18 cellular contexts compared by ENCODE assay signal in genomic region chr6:37512400-37512958, GRCh38. TPM values are rescaled to one million over a fixed set of nuclear protein-coding genes. Genes with fewer than 3 reads are reported as not detected.
DNase-seq lines count a peak whose midpoint lies in the region; ATAC-seq lines count a peak whose summit lies in the region.
"Had no signal": no experiment of that assay in that cellular context is flagged by ENCODE, and none has a peak within 500 bp of the region (broad histone marks: within the 10 kb centered on the region; RNA-seq: fewer than 3 reads in every experiment).

No MANE protein-coding gene starts in this region.

- no peak overlapping the region for H2AK5ac ChIP-seq in trophoblast cell (ENCODE audit: low read length)

- H3K4me1 ChIP-seq in ES-I3 (ENCODE audit: insufficient read depth, low read length): peaks cover 35% of the 10 kb centered on the region
- peaks cover 17 to 18% of the 10 kb centered on the region in 2 experiments for H3K4me1 ChIP-seq in trophoblast cell (ENCODE audit: control insufficient read depth in 1 of 2, insufficient read depth in 2 of 2, low read length in 2 of 2)
- H3K4me1 ChIP-seq: gastrocnemius medialis had no signal

- H3K9me3 Mint-ChIP-seq in activated CD4-positive, alpha-beta memory T cell treated with anti-CD3 and anti-CD28 coated beads for 36 hours: no peaks in the 10 kb centered on the region
- H3K9me3 Mint-ChIP-seq: natural killer cell treated with Interleukin-12 subunit alpha and Interleukin-12 subunit beta and Interleukin-15 and Interleukin-18, amount 100 ng/mL, for 72 hours had no signal

- H3K23ac ChIP-seq in trophoblast cell (ENCODE audit: low read length): no peak overlapping the region

- H3K27me3 Mint-ChIP-seq in T-helper 17 cell: no peaks in the 10 kb centered on the region
- no peaks in the 10 kb centered on the region for H3K27me3 Mint-ChIP-seq in activated CD4-positive, alpha-beta memory T cell treated with anti-CD3 and anti-CD28 coated beads for 36 hours
- H3K27me3 Mint-ChIP-seq: activated CD4-positive, alpha-beta T cell treated with anti-CD3 and anti-CD28 coated beads for 36 hours had no signal

- DNase-seq in T-helper 17 cell: no peak
- DNase-seq in trophoblast cell: peak; percentile 48 to 54
- DNase-seq in dermis blood vessel endothelial cell: no peak
- DNase-seq in activated CD4-positive, alpha-beta memory T cell treated with anti-CD3 and anti-CD28 coated beads for 36 hours: no peak
- DNase-seq in left lobe of liver (ENCODE audit: low spot score): no peak
- DNase-seq: activated CD4-positive, alpha-beta T cell treated with anti-CD3 and anti-CD28 coated beads for 36 hours; activated gamma-delta T cell; DND-41; gastrocnemius medialis; left colon; NCI-H524; stimulated activated naive CD8-positive, alpha-beta T cell treated with anti-CD3 and anti-CD28 coated beads, Interleukin-15, Interleukin-2, amounts not matched to agents 100 U/mL and 50 U/mL, for 24 hours; thyroid gland had no signal

- POLR2A ChIA-PET in activated CD4-positive, alpha-beta memory T cell treated with anti-CD3 and anti-CD28 coated beads for 36 hours (lab: Charles Lee): interaction anchor here (1.2 to 1.8 kb wide), 2 partner anchors 9 to 18 kb away, joined by 3 to 6 read pairs; no protein-coding TSS in a partner anchor

- no peaks in the 10 kb centered on the region for H3K9me3 ChIP-seq in ES-I3 (ENCODE audit: control insufficient read depth, insufficient read depth, low read length)
- H3K9me3 ChIP-seq in T-helper 17 cell (ENCODE audit: control insufficient read depth, low read length, poor library complexity, severe bottlenecking): no peaks in the 10 kb centered on the region
- no peaks in the 10 kb centered on the region for H3K9me3 ChIP-seq in trophoblast cell (ENCODE audit: insufficient read depth, low read depth, low read length)
- H3K9me3 ChIP-seq: gastrocnemius medialis, thyroid gland had no signal

- H3K27me3 ChIP-seq in trophoblast cell (ENCODE audit: insufficient read depth, low read length): no peaks in the 10 kb centered on the region
- H3K27me3 ChIP-seq: thyroid gland had no signal

- H3K79me1 ChIP-seq in trophoblast cell (ENCODE audit: low read length): no peaks in the 10 kb centered on the region

- H2AFZ ChIP-seq in trophoblast cell (ENCODE audit: insufficient read depth, low read length, poor library complexity): no peak overlapping the region

- peak overlapping the region; percentile 100 for H3K27ac Mint-ChIP-seq in T-helper 17 cell
- H3K27ac Mint-ChIP-seq in activated CD4-positive, alpha-beta memory T cell treated with anti-CD3 and anti-CD28 coated beads for 36 hours: no peak overlapping the region
- H3K27ac Mint-ChIP-seq: activated CD4-positive, alpha-beta T cell treated with anti-CD3 and anti-CD28 coated beads for 36 hours had no signal

- no peaks in the 10 kb centered on the region for H3K79me2 ChIP-seq in trophoblast cell (ENCODE audit: control insufficient read depth, insufficient read depth, low read length, poor library complexity)

- H3K4me3 Mint-ChIP-seq in T-helper 17 cell: peak overlapping the region; percentile 72
- no peak overlapping the region for H3K4me3 Mint-ChIP-seq in activated CD4-positive, alpha-beta memory T cell treated with anti-CD3 and anti-CD28 coated beads for 36 hours
- H3K4me3 Mint-ChIP-seq: activated CD4-positive, alpha-beta T cell treated with anti-CD3 and anti-CD28 coated beads for 36 hours; natural killer cell treated with Interleukin-12 subunit alpha and Interleukin-12 subunit beta and Interleukin-15 and Interleukin-18, amount 100 ng/mL, for 72 hours had no signal

- no peak overlapping the region for H3K4ac ChIP-seq in trophoblast cell (ENCODE audit: low read depth, low read length)

- ATAC-seq in T-helper 17 cell (no peak), HG03135 (IDR thresholded peaks at IDR 0.05; ENCODE audit: unreplicated experiment) (no peak), left lobe of liver (no peak)
- ATAC-seq: activated CD4-positive, alpha-beta T cell treated with anti-CD3 and anti-CD28 coated beads for 36 hours; gastrocnemius medialis; left colon; natural killer cell treated with Interleukin-12 subunit alpha and Interleukin-12 subunit beta and Interleukin-15 and Interleukin-18, amount 100 ng/mL, for 72 hours; stimulated activated naive CD8-positive, alpha-beta T cell treated with anti-CD3 and anti-CD28 coated beads, Interleukin-15, Interleukin-2, amounts not matched to agents 100 U/mL and 50 U/mL, for 24 hours had no signal

- intact Hi-C loops in activated CD4-positive, alpha-beta memory T cell treated with anti-CD3 and anti-CD28 coated beads for 36 hours (cut with micrococcal nuclease): no loop called here

- no CpG with 5 or more reads among the region's 11 CpGs for WGBS in trophoblast cell (ENCODE audit: extremely low coverage, insufficient coverage, insufficient read length)

- no peak overlapping the region for H2BK12ac ChIP-seq in trophoblast cell (ENCODE audit: low read length)

- CTCF ChIA-PET in activated CD4-positive, alpha-beta memory T cell treated with anti-CD3 and anti-CD28 coated beads for 36 hours (lab: Charles Lee): interaction anchor here (1.0 to 1.1 kb wide), 2 partner anchors 8 to 53 kb away, joined by 3 read pairs; no protein-coding TSS in a partner anchor

- no peak overlapping the region for H3K18ac ChIP-seq in trophoblast cell (ENCODE audit: low read length)

- H4K8ac ChIP-seq in trophoblast cell (ENCODE audit: low read depth, low read length): no peak overlapping the region

- H3K36me3 Mint-ChIP-seq in T-helper 17 cell (ENCODE audit: low read depth): no peaks in the 10 kb centered on the region
- no peaks in the 10 kb centered on the region for H3K36me3 Mint-ChIP-seq in activated CD4-positive, alpha-beta memory T cell treated with anti-CD3 and anti-CD28 coated beads for 36 hours
- H3K36me3 Mint-ChIP-seq: natural killer cell treated with Interleukin-12 subunit alpha and Interleukin-12 subunit beta and Interleukin-15 and Interleukin-18, amount 100 ng/mL, for 72 hours had no signal

- H3K9ac ChIP-seq in ES-I3 (ENCODE audit: low read depth, low read length): peak overlapping the region; percentile 34; the same call in 1 of the 2 replicates
- no peak overlapping the region for H3K9ac ChIP-seq in trophoblast cell (ENCODE audit: low read length)

- no peak overlapping the region for H3K27ac ChIP-seq in trophoblast cell (ENCODE audit: low read depth, low read length)
- H3K27ac ChIP-seq: cardiac muscle cell, gastrocnemius medialis, thyroid gland had no signal

- no peak overlapping the region for H4K12ac ChIP-seq in trophoblast cell (ENCODE audit: low read depth, low read length)

- H3K36me3 ChIP-seq in ES-I3 (ENCODE audit: insufficient read depth, low read length) (no peaks in the 10 kb centered on the region), trophoblast cell (ENCODE audit: control insufficient read depth in 1 of 2, insufficient read depth in 2 of 2, low read length in 2 of 2) (no peaks in the 10 kb centered on the region)
- H3K36me3 ChIP-seq: cardiac muscle cell, gastrocnemius medialis, thyroid gland had no signal

- peak overlapping the region; percentile 13 for H3K4me3 ChIP-seq in iPS-11a (ENCODE audit: low read depth, low read length)
- H3K4me3 ChIP-seq in trophoblast cell (ENCODE audit: low read depth, low read length): no peak overlapping the region
- H3K4me3 ChIP-seq: cardiac muscle cell, gastrocnemius medialis, thyroid gland had no signal

- no peak overlapping the region for H4K91ac ChIP-seq in trophoblast cell (ENCODE audit: low read depth, low read length)

- peak overlapping the region; percentile 22 for H3K4me2 ChIP-seq in trophoblast cell (ENCODE audit: low read length)

- no peak overlapping the region for H2BK5ac ChIP-seq in trophoblast cell (ENCODE audit: low read depth, low read length, poor library complexity)

- H3K4me1 Mint-ChIP-seq in T-helper 17 cell: peaks cover 71% of the 10 kb centered on the region
- peaks cover 74% of the 10 kb centered on the region for H3K4me1 Mint-ChIP-seq in activated CD4-positive, alpha-beta memory T cell treated with anti-CD3 and anti-CD28 coated beads for 36 hours (ENCODE audit: low read depth)

- no peak overlapping the region for H2BK120ac ChIP-seq in trophoblast cell (ENCODE audit: insufficient read depth, low read length, poor library complexity)

- no peak overlapping the region for H3K14ac ChIP-seq in trophoblast cell (ENCODE audit: low read length)

RNA-seq across cellular contexts. Expression of gene CCDC167, which starts 12.8 kb away (rescaled TPM):
- total RNA-seq in T-helper 17 cell (10 to 100 TPM; 29.6 to 43.7 TPM), dermis blood vessel endothelial cell (24.5 and 35.7 TPM in 2 replicates), left lobe of liver (25.1 TPM)
- 81.3 and 88.4 TPM in 2 replicates for polyA plus RNA-seq in trophoblast cell (2013)
- 10 to 100 TPM; 60.4 to 65.2 TPM for total RNA-seq in activated CD4-positive, alpha-beta memory T cell treated with anti-CD3 and anti-CD28 coated beads for 36 hours

Comparison
In these comparisons a context has a peak if more than half of its experiments do, and no peak if none do; other contexts are left out.
1. DNase-seq: peak in trophoblast cell (2 of 2); none in T-helper 17 cell (0 of 3), dermis blood vessel endothelial cell (single experiment), activated CD4-positive, alpha-beta memory T cell treated with anti-CD3 and anti-CD28 coated beads for 36 hours (single experiment) and left lobe of liver (single experiment).